ENCODE assay signal across 34 cellular contexts in the genomic region with DNA sequence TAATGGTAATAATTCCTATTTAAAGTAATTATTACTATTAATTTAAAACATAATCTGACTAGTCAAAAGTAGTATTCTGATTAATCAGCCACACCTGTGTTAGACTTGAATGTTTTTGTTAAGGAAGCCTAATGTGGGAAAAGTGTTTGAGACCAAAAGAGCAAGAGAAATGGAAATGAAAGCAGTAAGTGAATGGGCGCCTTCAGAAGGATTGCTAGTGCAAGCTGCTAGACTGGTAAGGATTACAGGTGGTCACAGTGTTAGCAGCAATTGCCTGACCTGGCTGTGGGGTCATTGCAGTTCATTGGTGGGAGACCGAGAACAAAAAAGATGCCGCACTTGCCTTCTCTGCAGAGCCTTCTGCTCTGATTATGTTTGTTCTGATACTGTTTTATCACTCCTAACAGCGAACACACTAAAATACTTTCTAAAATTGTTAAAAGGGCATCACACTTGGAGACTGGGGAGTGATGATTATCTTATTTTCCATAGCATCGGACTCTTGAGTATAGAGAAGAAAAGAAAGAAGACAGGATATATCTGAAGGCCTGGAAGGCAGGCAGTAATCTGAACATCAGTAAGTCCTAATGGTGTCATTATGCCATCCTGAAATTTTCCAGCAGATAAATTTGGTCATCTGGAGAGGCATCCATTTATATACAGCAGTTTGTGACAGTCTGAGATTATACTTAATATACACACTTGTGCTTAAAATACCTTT. TPM values are rescaled to one million over a fixed set of nuclear protein-coding genes. Genes with fewer than 3 reads are reported as not detected.
DNase-seq lines count a peak whose midpoint lies in the region; TF ChIP-seq lines count a peak whose summit lies in the region.
"Had no signal": no experiment of that assay in that cellular context is flagged by ENCODE, and none has a peak within 500 bp of the region (broad histone marks: within the 10 kb centered on the region; RNA-seq: fewer than 3 reads in every experiment).

No MANE protein-coding gene starts in this region.

- H4K20me1 ChIP-seq in BLaER1 treated with 17β-estradiol and CSF1 and Interleukin-3, amounts not matched to agents 10 nM and 100 nM = peaks cover 75 to 99% (median 95%) of the 10 kb centered on the region in 11 experiments
- peaks cover 47% of the 10 kb centered on the region for H4K20me1 ChIP-seq in osteoblast (ENCODE audit: insufficient read depth, low read length)

- DNase-seq in HFFc6 (no peak), osteoblast (ENCODE audit: insufficient read length, low spot score, missing footprints) (no peak), amniotic stem cell (lab: John Stamatoyannopoulos, UW) (no peak), AG08395 (ENCODE audit: low spot score) (no peak), NCI-H2107 (lab: John Stamatoyannopoulos, UW) (no peak)
- DNase-seq: activated CD4-positive, alpha-beta T cell treated with anti-CD3 and anti-CD28 coated beads for 48 hours; activated gamma-delta T cell; activated naive CD8-positive, alpha-beta T cell treated with anti-CD3 and anti-CD28 coated beads for 36 hours; activated T-cell treated with anti-CD3 and anti-CD28 coated beads, Interleukin-2, amount 50 U/mL, for 1 hour; Caco-2; caudate nucleus; cortex of kidney; DMS79; effector memory CD8-positive, alpha-beta T cell; erythroblast; foreskin fibroblast; head of caudate nucleus; islet precursor cell; midbrain; naive B cell; NCI-H1105; NCI-H1930; NCI-H524 treated with DMSO at 0.1 percent for 48 hours; nucleus accumbens; PC-3; SW 1271; T1000; upper lobe of left lung had no signal

- peaks cover 49 to 77% (median 54%) of the 10 kb centered on the region in 10 experiments for H3K4me1 ChIP-seq in BLaER1 treated with 17β-estradiol and CSF1 and Interleukin-3, amounts not matched to agents 10 nM and 100 nM
- H3K4me1 ChIP-seq in osteoblast (ENCODE audit: insufficient read depth, low read length) = peaks cover 40% of the 10 kb centered on the region

- no peaks in the 10 kb centered on the region for H3K27me3 Mint-ChIP-seq in HFFc6 (ENCODE audit: insufficient read depth)
- H3K27me3 Mint-ChIP-seq in brain = no peaks in the 10 kb centered on the region

- H3K27me3 ChIP-seq in BLaER1 treated with 17β-estradiol and CSF1 and Interleukin-3, amounts not matched to agents 10 nM and 100 nM = no peaks in the 10 kb centered on the region
- H3K27me3 ChIP-seq in osteoblast (ENCODE audit: insufficient read depth, low read length) = no peaks in the 10 kb centered on the region
- H3K27me3 ChIP-seq: ascending aorta, upper lobe of left lung had no signal

- peak overlapping the region; percentile 32; the same call in 1 of the 2 replicates for H3K27ac Mint-ChIP-seq in HFFc6
- H3K27ac Mint-ChIP-seq in brain = peak overlapping the region in 2 of 5 experiments; percentile 36 to 59
- H3K27ac Mint-ChIP-seq: activated naive CD8-positive, alpha-beta T cell treated with anti-CD3 and anti-CD28 coated beads for 36 hours; CD14-positive monocyte; effector memory CD8-positive, alpha-beta T cell; stimulated activated memory B cell treated with anti-CD40 and anti-IgM and Interleukin-4, amounts not matched to agents 10 μg/mL and 1 μg/mL and 100 μg/mL, for 72 hours had no signal

- H3K79me2 ChIP-seq in osteoblast (ENCODE audit: insufficient read depth, low read length) = peaks cover 100% of the 10 kb centered on the region

- peaks cover 0 to 17% (median 11%) of the 10 kb centered on the region in 11 experiments; a peak in 14 of 22 replicates for H3K9me3 ChIP-seq in BLaER1 treated with 17β-estradiol and CSF1 and Interleukin-3, amounts not matched to agents 10 nM and 100 nM (replicated peaks in 1 of 11)
- H3K9me3 ChIP-seq in osteoblast (ENCODE audit: low read depth, low read length) = no peaks in the 10 kb centered on the region
- H3K9me3 ChIP-seq: ascending aorta, Caco-2, upper lobe of left lung had no signal

- no peak overlapping the region for H2AFZ ChIP-seq in osteoblast (ENCODE audit: low read length)

- H3K4me3 Mint-ChIP-seq in HFFc6 (peak overlapping the region; percentile 10; the same call in 1 of the 2 replicates), brain (peak overlapping the region in 4 of 5 experiments; percentile 3 to 50 (median 32))
- H3K4me3 Mint-ChIP-seq: activated naive CD8-positive, alpha-beta T cell treated with anti-CD3 and anti-CD28 coated beads for 36 hours; CD14-positive monocyte; effector memory CD8-positive, alpha-beta T cell; naive B cell; stimulated activated memory B cell treated with anti-CD40 and anti-IgM and Interleukin-4, amounts not matched to agents 10 μg/mL and 1 μg/mL and 100 μg/mL, for 72 hours had no signal

- H3K9me3 Mint-ChIP-seq in HFFc6 (no peaks in the 10 kb centered on the region), brain (peaks cover 0 to 4% (median 0%) of the 10 kb centered on the region in 5 experiments)
- H3K9me3 Mint-ChIP-seq: activated naive CD8-positive, alpha-beta T cell treated with anti-CD3 and anti-CD28 coated beads for 36 hours; CD14-positive monocyte; effector memory CD8-positive, alpha-beta T cell; naive B cell; stimulated activated memory B cell treated with anti-CD40 and anti-IgM and Interleukin-4, amounts not matched to agents 10 μg/mL and 1 μg/mL and 100 μg/mL, for 72 hours had no signal

- H3K27ac ChIP-seq in BLaER1 treated with 17β-estradiol and CSF1 and Interleukin-3, amounts not matched to agents 10 nM and 100 nM = no peak overlapping the region
- H3K27ac ChIP-seq in osteoblast (ENCODE audit: low read depth, low read length) = peak overlapping the region; percentile 42
- H3K27ac ChIP-seq: ascending aorta, upper lobe of left lung had no signal

- H3K36me3 ChIP-seq in BLaER1 treated with 17β-estradiol and CSF1 and Interleukin-3, amounts not matched to agents 10 nM and 100 nM = peaks cover 9 to 38% (median 16%) of the 10 kb centered on the region in 11 experiments; a peak in 20 of 22 replicates
- H3K36me3 ChIP-seq in osteoblast (ENCODE audit: insufficient read depth, low read length) = no peaks in the 10 kb centered on the region
- H3K36me3 ChIP-seq: ascending aorta, upper lobe of left lung had no signal

- TF ChIP-seq CTCF in HFFc6 (IDR thresholded peaks at IDR 0.05) = no peak
- no peak for TF ChIP-seq CTCF in brain (conservative IDR thresholded peaks at IDR 0.05)
- TF ChIP-seq CTCF in osteoblast (IDR thresholded peaks at IDR 0.05; ENCODE audit: extremely low read depth, low read depth, low read length) = no peak

- no peak overlapping the region for H3K4me3 ChIP-seq in BLaER1 treated with 17β-estradiol and CSF1 and Interleukin-3, amounts not matched to agents 10 nM and 100 nM
- H3K4me3 ChIP-seq in osteoblast (ENCODE audit: insufficient read depth, low read length) = no peak overlapping the region
- H3K4me3 ChIP-seq: ascending aorta, K562, upper lobe of left lung had no signal

- peak overlapping the region in 1 of 11 experiments; percentile 18; a peak in 1 of 22 replicates for H3K9ac ChIP-seq in BLaER1 treated with 17β-estradiol and CSF1 and Interleukin-3, amounts not matched to agents 10 nM and 100 nM

- peak overlapping the region in 6 of 11 experiments; percentile 14 to 94 (median 51); a peak in 8 of 22 replicates for H3K4me2 ChIP-seq in BLaER1 treated with 17β-estradiol and CSF1 and Interleukin-3, amounts not matched to agents 10 nM and 100 nM
- peak overlapping the region; percentile 79 for H3K4me2 ChIP-seq in osteoblast (ENCODE audit: insufficient read depth, low read length)

- peaks cover 76% of the 10 kb centered on the region for H3K4me1 Mint-ChIP-seq in HFFc6 (ENCODE audit: low read depth)
- peaks cover 80% of the 10 kb centered on the region for H3K4me1 Mint-ChIP-seq in brain

- peaks cover 33% of the 10 kb centered on the region for H3K36me3 Mint-ChIP-seq in HFFc6 (ENCODE audit: low read depth)
- H3K36me3 Mint-ChIP-seq in brain = peaks cover 23% of the 10 kb centered on the region
- H3K36me3 Mint-ChIP-seq: activated naive CD8-positive, alpha-beta T cell treated with anti-CD3 and anti-CD28 coated beads for 36 hours; naive B cell; stimulated activated memory B cell treated with anti-CD40 and anti-IgM and Interleukin-4, amounts not matched to agents 10 μg/mL and 1 μg/mL and 100 μg/mL, for 72 hours had no signal

RNA-seq across cellular contexts. Expression of a gene that starts 5.8 kb away (rescaled TPM):
- total RNA-seq in HFFc6 (2021; fragmentation: NEBNext Ultra II Directional; extraction: Animal tissue kit (Norgen Biotek cat#: 25700)) = 10 to 100 TPM; 26.4 to 35.3 (median 30.7) TPM
- polyA plus RNA-seq in brain (ENCODE audit: insufficient read depth, low read depth, low replicate concordance) = 3.3 TPM
- 33.6 and 38.7 TPM in 2 replicates for total RNA-seq in osteoblast
